Comparison of ENCODE assay signal across 1 cellular context in the genomic region with DNA sequence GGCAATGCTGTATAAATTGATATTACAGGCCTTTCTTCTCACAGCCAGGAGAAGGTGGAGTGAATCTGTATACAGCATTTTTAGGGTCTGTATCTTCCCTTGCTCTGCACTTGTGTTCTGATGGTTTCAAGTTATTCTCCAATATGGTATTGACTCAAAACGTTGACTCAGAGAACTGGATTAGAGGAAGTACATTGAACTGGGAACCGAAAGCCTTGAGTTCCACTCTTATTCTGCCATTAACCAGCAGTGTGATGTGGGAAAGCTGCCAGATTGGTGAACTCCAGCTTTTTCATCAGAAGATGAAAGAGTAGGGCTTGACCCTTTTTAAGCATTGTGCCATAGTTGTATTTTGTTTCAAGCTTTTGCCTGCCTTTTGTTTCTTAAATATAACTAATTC.
TF ChIP-seq lines count a peak whose summit lies in the region.

No MANE protein-coding gene starts in this region.

TF ChIP-seq in GM23338, 12 proteins besides CTCF, POLR2A, EP300 and RAD21 (continued from another document):
- TF ChIP-seq, protein P1, sequence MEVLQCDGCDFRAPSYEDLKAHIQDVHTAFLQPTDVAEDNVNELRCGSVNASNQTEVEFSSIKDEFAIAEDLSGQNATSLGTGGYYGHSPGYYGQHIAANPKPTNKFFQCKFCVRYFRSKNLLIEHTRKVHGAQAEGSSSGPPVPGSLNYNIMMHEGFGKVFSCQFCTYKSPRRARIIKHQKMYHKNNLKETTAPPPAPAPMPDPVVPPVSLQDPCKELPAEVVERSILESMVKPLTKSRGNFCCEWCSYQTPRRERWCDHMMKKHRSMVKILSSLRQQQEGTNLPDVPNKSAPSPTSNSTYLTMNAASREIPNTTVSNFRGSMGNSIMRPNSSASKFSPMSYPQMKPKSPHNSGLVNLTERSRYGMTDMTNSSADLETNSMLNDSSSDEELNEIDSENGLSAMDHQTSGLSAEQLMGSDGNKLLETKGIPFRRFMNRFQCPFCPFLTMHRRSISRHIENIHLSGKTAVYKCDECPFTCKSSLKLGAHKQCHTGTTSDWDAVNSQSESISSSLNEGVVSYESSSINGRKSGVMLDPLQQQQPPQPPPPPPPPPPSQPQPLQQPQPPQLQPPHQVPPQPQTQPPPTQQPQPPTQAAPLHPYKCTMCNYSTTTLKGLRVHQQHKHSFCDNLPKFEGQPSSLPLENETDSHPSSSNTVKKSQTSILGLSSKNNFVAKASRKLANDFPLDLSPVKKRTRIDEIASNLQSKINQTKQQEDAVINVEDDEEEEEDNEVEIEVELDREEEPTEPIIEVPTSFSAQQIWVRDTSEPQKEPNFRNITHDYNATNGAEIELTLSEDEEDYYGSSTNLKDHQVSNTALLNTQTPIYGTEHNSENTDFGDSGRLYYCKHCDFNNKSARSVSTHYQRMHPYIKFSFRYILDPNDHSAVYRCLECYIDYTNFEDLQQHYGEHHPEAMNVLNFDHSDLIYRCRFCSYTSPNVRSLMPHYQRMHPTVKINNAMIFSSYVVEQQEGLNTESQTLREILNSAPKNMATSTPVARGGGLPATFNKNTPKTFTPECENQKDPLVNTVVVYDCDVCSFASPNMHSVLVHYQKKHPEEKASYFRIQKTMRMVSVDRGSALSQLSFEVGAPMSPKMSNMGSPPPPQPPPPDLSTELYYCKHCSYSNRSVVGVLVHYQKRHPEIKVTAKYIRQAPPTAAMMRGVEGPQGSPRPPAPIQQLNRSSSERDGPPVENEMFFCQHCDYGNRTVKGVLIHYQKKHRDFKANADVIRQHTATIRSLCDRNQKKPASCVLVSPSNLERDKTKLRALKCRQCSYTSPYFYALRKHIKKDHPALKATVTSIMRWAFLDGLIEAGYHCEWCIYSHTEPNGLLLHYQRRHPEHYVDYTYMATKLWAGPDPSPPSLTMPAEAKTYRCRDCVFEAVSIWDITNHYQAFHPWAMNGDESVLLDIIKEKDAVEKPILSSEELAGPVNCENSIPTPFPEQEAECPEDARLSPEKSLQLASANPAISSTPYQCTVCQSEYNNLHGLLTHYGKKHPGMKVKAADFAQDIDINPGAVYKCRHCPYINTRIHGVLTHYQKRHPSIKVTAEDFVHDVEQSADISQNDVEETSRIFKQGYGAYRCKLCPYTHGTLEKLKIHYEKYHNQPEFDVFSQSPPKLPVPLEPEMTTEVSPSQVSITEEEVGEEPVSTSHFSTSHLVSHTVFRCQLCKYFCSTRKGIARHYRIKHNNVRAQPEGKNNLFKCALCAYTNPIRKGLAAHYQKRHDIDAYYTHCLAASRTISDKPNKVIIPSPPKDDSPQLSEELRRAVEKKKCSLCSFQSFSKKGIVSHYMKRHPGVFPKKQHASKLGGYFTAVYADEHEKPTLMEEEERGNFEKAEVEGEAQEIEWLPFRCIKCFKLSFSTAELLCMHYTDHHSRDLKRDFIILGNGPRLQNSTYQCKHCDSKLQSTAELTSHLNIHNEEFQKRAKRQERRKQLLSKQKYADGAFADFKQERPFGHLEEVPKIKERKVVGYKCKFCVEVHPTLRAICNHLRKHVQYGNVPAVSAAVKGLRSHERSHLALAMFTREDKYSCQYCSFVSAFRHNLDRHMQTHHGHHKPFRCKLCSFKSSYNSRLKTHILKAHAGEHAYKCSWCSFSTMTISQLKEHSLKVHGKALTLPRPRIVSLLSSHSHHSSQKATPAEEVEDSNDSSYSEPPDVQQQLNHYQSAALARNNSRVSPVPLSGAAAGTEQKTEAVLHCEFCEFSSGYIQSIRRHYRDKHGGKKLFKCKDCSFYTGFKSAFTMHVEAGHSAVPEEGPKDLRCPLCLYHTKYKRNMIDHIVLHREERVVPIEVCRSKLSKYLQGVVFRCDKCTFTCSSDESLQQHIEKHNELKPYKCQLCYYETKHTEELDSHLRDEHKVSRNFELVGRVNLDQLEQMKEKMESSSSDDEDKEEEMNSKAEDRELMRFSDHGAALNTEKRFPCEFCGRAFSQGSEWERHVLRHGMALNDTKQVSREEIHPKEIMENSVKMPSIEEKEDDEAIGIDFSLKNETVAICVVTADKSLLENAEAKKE (CRISPR knock-in tag; IDR thresholded peaks at IDR 0.05): no peak
- no peak for TF ChIP-seq EZH2phosphoT487 (IDR thresholded peaks at IDR 0.05; ENCODE audit: unreplicated experiment)
- TF ChIP-seq POLR2AphosphoS5 (IDR thresholded peaks at IDR 0.05; ENCODE audit: low read depth): no peak
- TF ChIP-seq CREB1 (CRISPR knock-in tag; IDR thresholded peaks at IDR 0.05; ENCODE audit: low read depth): no peak
- TF ChIP-seq EZH2 (IDR thresholded peaks at IDR 0.05; ENCODE audit: low read depth, unreplicated experiment): no peak
- TF ChIP-seq NANOG (IDR thresholded peaks at IDR 0.05; ENCODE audit: borderline replicate concordance): no peak
- TF ChIP-seq, protein P2, sequence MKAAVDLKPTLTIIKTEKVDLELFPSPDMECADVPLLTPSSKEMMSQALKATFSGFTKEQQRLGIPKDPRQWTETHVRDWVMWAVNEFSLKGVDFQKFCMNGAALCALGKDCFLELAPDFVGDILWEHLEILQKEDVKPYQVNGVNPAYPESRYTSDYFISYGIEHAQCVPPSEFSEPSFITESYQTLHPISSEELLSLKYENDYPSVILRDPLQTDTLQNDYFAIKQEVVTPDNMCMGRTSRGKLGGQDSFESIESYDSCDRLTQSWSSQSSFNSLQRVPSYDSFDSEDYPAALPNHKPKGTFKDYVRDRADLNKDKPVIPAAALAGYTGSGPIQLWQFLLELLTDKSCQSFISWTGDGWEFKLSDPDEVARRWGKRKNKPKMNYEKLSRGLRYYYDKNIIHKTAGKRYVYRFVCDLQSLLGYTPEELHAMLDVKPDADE (IDR thresholded peaks at IDR 0.05): no peak
